In genomic region chr3:9246196-9246595, GRCh38 we compare ENCODE assay signal across 24 cellular contexts. TPM values are rescaled to one million over a fixed set of nuclear protein-coding genes. Genes with fewer than 3 reads are reported as not detected.
A peak's percentile ranks its signal among the peaks of the same experiment; 100 is the strongest.
DNase-seq lines count a peak whose midpoint lies in the region; ATAC-seq, FAIRE-seq and TF ChIP-seq lines count a peak whose summit lies in the region.
"Had no signal": no experiment of that assay in that cellular context is flagged by ENCODE, and none has a peak within 500 bp of the region (broad histone marks: within the 10 kb centered on the region; RNA-seq: fewer than 3 reads in every experiment).

No MANE protein-coding gene starts in this region.

- H3K9me3 ChIP-seq in keratinocyte (ENCODE audit: control insufficient read depth, low read depth, low read length) = no peaks in the 10 kb centered on the region
- H3K9me3 ChIP-seq: BLaER1 had no signal

- H3K27me3 ChIP-seq in keratinocyte (ENCODE audit: control insufficient read depth, extremely low read depth, insufficient read depth, low read length) = no peaks in the 10 kb centered on the region
- H3K27me3 ChIP-seq: BLaER1 had no signal

- peak overlapping the region; percentile 79 for H3K4me2 ChIP-seq in keratinocyte (ENCODE audit: control insufficient read depth, extremely low read depth, insufficient read depth, low read depth, low read length)

- H3K4me1 ChIP-seq in keratinocyte (ENCODE audit: control insufficient read depth, extremely low read depth, insufficient read depth, low read length) = peaks cover 45% of the 10 kb centered on the region

- no peak for ATAC-seq in GM21717 (IDR thresholded peaks at IDR 0.05; ENCODE audit: unreplicated experiment)

- H3K4me3 Mint-ChIP-seq in brain = peak overlapping the region; percentile 87 to 97 (median 95)
- H3K4me3 Mint-ChIP-seq: IgD-negative memory B cell had no signal

- H3K27ac Mint-ChIP-seq in brain = peak overlapping the region; percentile 94 to 98 (median 96)
- H3K27ac Mint-ChIP-seq: CD8-positive, alpha-beta memory T cell; IgD-negative memory B cell had no signal

- H3K36me3 Mint-ChIP-seq in brain = peaks cover 44% of the 10 kb centered on the region
- H3K36me3 Mint-ChIP-seq: CD8-positive, alpha-beta memory T cell; IgD-negative memory B cell had no signal

- TF ChIP-seq CTCF in brain (conservative IDR thresholded peaks at IDR 0.05) (no peak), keratinocyte (optimal IDR thresholded peaks at IDR 0.05 in 1 of 3, IDR thresholded peaks at IDR 0.05 in 1 of 3, conservative IDR thresholded peaks at IDR 0.05 in 1 of 3; ENCODE audit: extremely low read depth in 1 of 3, insufficient read depth in 2 of 3, low read length in 3 of 3) (no peak)

- H4K20me1 ChIP-seq in keratinocyte (ENCODE audit: control insufficient read depth, extremely low read depth, insufficient read depth, low read length) = no peaks in the 10 kb centered on the region
- H4K20me1 ChIP-seq: BLaER1 had no signal

- peak overlapping the region in 1 of 3 experiments; percentile 6 for H3K4me3 ChIP-seq in keratinocyte (ENCODE audit: control insufficient read depth in 2 of 3, extremely low read depth in 1 of 3, insufficient read depth in 2 of 3, low read depth in 1 of 3, low read length in 3 of 3)
- H3K4me3 ChIP-seq: BLaER1 had no signal

- no peak overlapping the region for H3K9ac ChIP-seq in keratinocyte (ENCODE audit: control insufficient read depth, extremely low read depth, insufficient read depth, low read length)
- H3K9ac ChIP-seq: BLaER1 had no signal

- dilution Hi-C loops in keratinocyte (cut with MboI; ENCODE audit: extremely low pct_ligation_motif_present, low sequenced_read_pairs) = no loop called here

- H3K9me3 Mint-ChIP-seq in brain = peaks cover 0 to 26% (median 3%) of the 10 kb centered on the region in 5 experiments

- FAIRE-seq in keratinocyte (lab: Jason Lieb, UNC) = peak; percentile 9
- FAIRE-seq: A204.1, GM12891, GM18507, H1, HTR-8/SVneo had no signal

- H3K4me1 Mint-ChIP-seq in brain = peaks cover 80% of the 10 kb centered on the region

- no peak overlapping the region for H2AFZ ChIP-seq in keratinocyte (ENCODE audit: control insufficient read depth, low read length)

- no peak overlapping the region for H3K27ac ChIP-seq in keratinocyte (ENCODE audit: control insufficient read depth, insufficient read depth, low read length)
- H3K27ac ChIP-seq: BLaER1, HL-60 had no signal

- DNase-seq in NCI-H524 (lab: John Stamatoyannopoulos, UW) (peak; percentile 25 to 36), NCI-H524 treated with DMSO at 0.1 percent for 48 hours (lab: John Stamatoyannopoulos, UW) (no peak), keratinocyte (ENCODE audit: low read depth, low spot score) (no peak), superior temporal gyrus (ENCODE audit: extremely low spot score) (peak; percentile 9), T-helper 2 cell (no peak), HK-2 (ENCODE audit: unreplicated experiment) (no peak)
- DNase-seq: CD8-positive, alpha-beta memory T cell; GF-D8; Kasumi-1; NCI-H1417; NCI-H187 treated with DMSO at 0.1 percent for 48 hours; NCI-H526 treated with DMSO at 0.1 percent for 48 hours; RPMI8226; SIG-M5 had no signal

- no peaks in the 10 kb centered on the region for H3K9me1 ChIP-seq in keratinocyte (ENCODE audit: control insufficient read depth, extremely low read depth, insufficient read depth, low read length)

- H3K27me3 Mint-ChIP-seq in brain = peaks cover 11% of the 10 kb centered on the region

- H3K79me2 ChIP-seq in keratinocyte (ENCODE audit: control insufficient read depth, insufficient read depth, low read length) = peaks cover 52% of the 10 kb centered on the region

- no peaks in the 10 kb centered on the region for H3K36me3 ChIP-seq in keratinocyte (ENCODE audit: control insufficient read depth in 2 of 2, extremely low read depth in 1 of 2, insufficient read depth in 2 of 2, low read length in 2 of 2)
- H3K36me3 ChIP-seq: BLaER1 had no signal

RNA-seq across cellular contexts. Expression of gene SRGAP3, which starts 3.2 kb away (rescaled TPM):
- 9.8 TPM for polyA plus RNA-seq in brain (ENCODE audit: insufficient read depth, low read depth, low replicate concordance)
- polyA plus RNA-seq in keratinocyte = 4.3 to 7.2 TPM (median 6.2 TPM) in 3 replicates
- 6.6 TPM for polyA plus RNA-seq in keratinocyte (2011; ENCODE audit: low read depth)
- polyA plus RNA-seq in keratinocyte (2011; cell fraction: cytosol; rRNA removed) = 2.7 and 3.8 TPM in 2 replicates
- polyA plus RNA-seq in keratinocyte (2011; cell fraction: nucleus; rRNA removed) = 17.0 and 19.0 TPM in 2 replicates
- 6.6 and 6.7 TPM in 2 replicates for polyA plus RNA-seq in keratinocyte (2012; ENCODE audit: low replicate concordance)
- 19.8 to 41.2 TPM (median 29.3 TPM) in 3 replicates for polyA minus RNA-seq in keratinocyte
- 7.1 TPM for polyA minus RNA-seq in keratinocyte (2011; cell fraction: cytosol; rRNA and poly(A)+ RNA removed)
- 23.6 and 48.1 TPM in 2 replicates for polyA minus RNA-seq in keratinocyte (2011; cell fraction: nucleus; rRNA and poly(A)+ RNA removed)

Comparison
In these comparisons a context has a peak if more than half of its experiments do, and no peak if none do; other contexts are left out.
1. DNase-seq: peak in NCI-H524 (2 of 2) and superior temporal gyrus (single experiment); none in NCI-H524 treated with DMSO at 0.1 percent for 48 hours (single experiment), keratinocyte (single experiment), T-helper 2 cell (0 of 5) and HK-2 (single experiment).